ENCODE assay signal across 3 cellular contexts in genomic region chr2:80624062-80624461, GRCh38.
TF ChIP-seq lines count a peak whose summit lies in the region.

No MANE protein-coding gene starts in this region.

TF ChIP-seq in HepG2, 621 proteins besides CTCF, POLR2A, EP300 and RAD21 (continued from another document):
- TF ChIP-seq SP5 (CRISPR knock-in tag; IDR thresholded peaks at IDR 0.05; ENCODE audit: borderline replicate concordance, low read depth) = no peak
- peak; percentile 54 for TF ChIP-seq MAFF (IDR thresholded peaks at IDR 0.05; ENCODE audit: low read depth, low read length)
- no peak for TF ChIP-seq U2AF1 (optimal IDR thresholded peaks at IDR 0.05; ENCODE audit: low read depth, low read length)
- TF ChIP-seq MLXIP (CRISPR knock-in tag; IDR thresholded peaks at IDR 0.05; ENCODE audit: borderline replicate concordance) = no peak
- TF ChIP-seq MAFK (conservative IDR thresholded peaks at IDR 0.05 in 1 of 2, IDR thresholded peaks at IDR 0.05 in 1 of 2; ENCODE audit: low read length in 2 of 2) = peak; percentile 42 to 80
- no peak for TF ChIP-seq FOXA3 (CRISPR knock-in tag; IDR thresholded peaks at IDR 0.05)
TF ChIP-seq in HepG2: peak in this region for 2.

TF ChIP-seq in A549, 52 proteins besides CTCF, POLR2A, EP300 and RAD21 (continued from another document):
- peak; percentile 64 for TF ChIP-seq MAFK (IDR thresholded peaks at IDR 0.05; ENCODE audit: partially characterized antibody)

TF ChIP-seq in IMR-90, 13 proteins besides CTCF, POLR2A, EP300 and RAD21 (continued from another document):
- no peak for TF ChIP-seq BHLHE40 (IDR thresholded peaks at IDR 0.05; ENCODE audit: low read depth, low read length)
- TF ChIP-seq SMC3 (IDR thresholded peaks at IDR 0.05; ENCODE audit: low read depth, low read length) = no peak
- no peak for TF ChIP-seq NFE2L2 (IDR thresholded peaks at IDR 0.05; ENCODE audit: low read depth, low read length)
- TF ChIP-seq RFX5 (IDR thresholded peaks at IDR 0.05; ENCODE audit: low read depth, low read length) = no peak
- TF ChIP-seq USF2 (IDR thresholded peaks at IDR 0.05; ENCODE audit: low read depth, low read length) = no peak
- peak; percentile 46; the same call in 1 of the 2 replicates for TF ChIP-seq MAFK (IDR thresholded peaks at IDR 0.05; ENCODE audit: low read depth, low read length)
